Comparison of ENCODE assay signal across 19 cellular contexts in genomic region chr18:44939037-44939665, GRCh38.
A peak's percentile ranks its signal among the peaks of the same experiment; 100 is the strongest.
DNase-seq lines count a peak whose midpoint lies in the region; ATAC-seq, FAIRE-seq and TF ChIP-seq lines count a peak whose summit lies in the region.
"Had no signal": no experiment of that assay in that cellular context is flagged by ENCODE, and none has a peak within 500 bp of the region (broad histone marks: within the 10 kb centered on the region; RNA-seq: fewer than 3 reads in every experiment).

No MANE protein-coding gene starts in this region.

- H3K9me3 Mint-ChIP-seq in astrocyte (ENCODE audit: unreplicated experiment) = peaks cover 5% of the 10 kb centered on the region
- no peaks in the 10 kb centered on the region for H3K9me3 Mint-ChIP-seq in stimulated activated effector memory CD8-positive, alpha-beta T cell treated with anti-CD3 and anti-CD28 coated beads, Interleukin-12 subunit alpha, Interleukin-12 subunit beta, amount 100 ng/mL, for 72 hours
- no peaks in the 10 kb centered on the region for H3K9me3 Mint-ChIP-seq in activated CD4-positive, alpha-beta memory T cell treated with anti-CD3 and anti-CD28 coated beads for 36 hours
- H3K9me3 Mint-ChIP-seq: activated T-helper 17 cell treated with anti-CD3 and anti-CD28 coated beads, Interleukin-2, amount 50 U/mL, for 72 hours had no signal

- H3K27me3 ChIP-seq in astrocyte (ENCODE audit: insufficient read depth, low read length) = no peaks in the 10 kb centered on the region
- H3K27me3 ChIP-seq: BE2C, brain microvascular endothelial cell, right lobe of liver, tibial artery had no signal

- TF ChIP-seq CTCF in astrocyte (IDR thresholded peaks at IDR 0.05; ENCODE audit: insufficient read depth, low read depth, low read length) = no peak

- POLR2A ChIA-PET in activated CD4-positive, alpha-beta memory T cell treated with anti-CD3 and anti-CD28 coated beads for 36 hours (lab: Charles Lee) = no interaction called here

- peaks cover 2% of the 10 kb centered on the region for H3K27me3 Mint-ChIP-seq in astrocyte (ENCODE audit: low read depth, unreplicated experiment)
- H3K27me3 Mint-ChIP-seq in activated CD4-positive, alpha-beta memory T cell treated with anti-CD3 and anti-CD28 coated beads for 36 hours = peaks cover 18% of the 10 kb centered on the region

- H3K79me2 ChIP-seq in astrocyte (ENCODE audit: insufficient read depth, low read length) = no peaks in the 10 kb centered on the region

- ATAC-seq in stimulated activated effector memory CD8-positive, alpha-beta T cell treated with anti-CD3 and anti-CD28 coated beads, Interleukin-12 subunit alpha, Interleukin-12 subunit beta, amount 100 ng/mL, for 72 hours = peak; percentile 64
- ATAC-seq: activated T-helper 17 cell treated with anti-CD3 and anti-CD28 coated beads, Interleukin-2, amount 50 U/mL, for 72 hours had no signal

- intact Hi-C loops in cardiac septum (cut with DNase I) = no loop called here
- intact Hi-C loops in activated CD4-positive, alpha-beta memory T cell treated with anti-CD3 and anti-CD28 coated beads for 36 hours (cut with micrococcal nuclease) = no loop called here

- H4K20me1 ChIP-seq in astrocyte (ENCODE audit: insufficient read depth, low read length) = no peaks in the 10 kb centered on the region

- no peak overlapping the region for H3K27ac Mint-ChIP-seq in astrocyte (ENCODE audit: unreplicated experiment)
- H3K27ac Mint-ChIP-seq in stimulated activated effector memory CD8-positive, alpha-beta T cell treated with anti-CD3 and anti-CD28 coated beads, Interleukin-12 subunit alpha, Interleukin-12 subunit beta, amount 100 ng/mL, for 72 hours = no peak overlapping the region
- no peak overlapping the region for H3K27ac Mint-ChIP-seq in activated CD4-positive, alpha-beta memory T cell treated with anti-CD3 and anti-CD28 coated beads for 36 hours
- H3K27ac Mint-ChIP-seq: activated naive CD8-positive, alpha-beta T cell treated with anti-CD3 and anti-CD28 coated beads, Interleukin-2, amount 10 ng/mL, durations not matched to agents 7 days and 5 days; activated T-helper 17 cell treated with anti-CD3 and anti-CD28 coated beads, Interleukin-2, amount 50 U/mL, for 72 hours had no signal

- H3K36me3 Mint-ChIP-seq in astrocyte (ENCODE audit: low read depth, unreplicated experiment) = peaks cover 3% of the 10 kb centered on the region
- no peaks in the 10 kb centered on the region for H3K36me3 Mint-ChIP-seq in stimulated activated effector memory CD8-positive, alpha-beta T cell treated with anti-CD3 and anti-CD28 coated beads, Interleukin-12 subunit alpha, Interleukin-12 subunit beta, amount 100 ng/mL, for 72 hours
- no peaks in the 10 kb centered on the region for H3K36me3 Mint-ChIP-seq in activated CD4-positive, alpha-beta memory T cell treated with anti-CD3 and anti-CD28 coated beads for 36 hours
- H3K36me3 Mint-ChIP-seq: activated naive CD8-positive, alpha-beta T cell treated with anti-CD3 and anti-CD28 coated beads, Interleukin-2, amount 10 ng/mL, durations not matched to agents 7 days and 5 days had no signal

- H2AFZ ChIP-seq in astrocyte (ENCODE audit: low read depth, low read length) = no peak overlapping the region

- no peak overlapping the region for H3K9ac ChIP-seq in astrocyte (ENCODE audit: low read length)

- H3K4me3 ChIP-seq in astrocyte (ENCODE audit: insufficient read depth, low read depth, low read length) = no peak overlapping the region
- H3K4me3 ChIP-seq: right lobe of liver, tibial artery had no signal

- H3K9me3 ChIP-seq in astrocyte (ENCODE audit: insufficient read depth, low read depth, low read length) = no peaks in the 10 kb centered on the region
- H3K9me3 ChIP-seq: BE2C, Caco-2, right lobe of liver, tibial artery had no signal

- H3K4me1 ChIP-seq in astrocyte (ENCODE audit: insufficient read depth, low read length) = peaks cover 8% of the 10 kb centered on the region
- H3K4me1 ChIP-seq: BE2C, Caco-2 had no signal

- no peak overlapping the region for H3K4me2 ChIP-seq in astrocyte (ENCODE audit: low read length)

- peaks cover 13% of the 10 kb centered on the region for H3K4me1 Mint-ChIP-seq in astrocyte (ENCODE audit: low read depth, unreplicated experiment)
- H3K4me1 Mint-ChIP-seq in stimulated activated effector memory CD8-positive, alpha-beta T cell treated with anti-CD3 and anti-CD28 coated beads, Interleukin-12 subunit alpha, Interleukin-12 subunit beta, amount 100 ng/mL, for 72 hours = peaks cover 13% of the 10 kb centered on the region
- H3K4me1 Mint-ChIP-seq in activated CD4-positive, alpha-beta memory T cell treated with anti-CD3 and anti-CD28 coated beads for 36 hours (ENCODE audit: low read depth) = no peaks in the 10 kb centered on the region
- H3K4me1 Mint-ChIP-seq: activated naive CD8-positive, alpha-beta T cell treated with anti-CD3 and anti-CD28 coated beads, Interleukin-2, amount 10 ng/mL, durations not matched to agents 7 days and 5 days; activated T-helper 17 cell treated with anti-CD3 and anti-CD28 coated beads, Interleukin-2, amount 50 U/mL, for 72 hours had no signal

- FAIRE-seq in astrocyte (lab: Jason Lieb, UNC) = peak; percentile 32
- FAIRE-seq: frontal cortex, HTR-8/SVneo had no signal

- H3K36me3 ChIP-seq in astrocyte (ENCODE audit: insufficient read depth, low read length) = no peaks in the 10 kb centered on the region
- H3K36me3 ChIP-seq: BE2C, brain microvascular endothelial cell, right lobe of liver had no signal

- peak; percentile 6 for DNase-seq in NCI-H226
- no peak for DNase-seq in astrocyte (ENCODE audit: low read depth)
- DNase-seq in islet precursor cell = peak; percentile 15
- DNase-seq in stimulated activated effector memory CD8-positive, alpha-beta T cell treated with anti-CD3 and anti-CD28 coated beads, Interleukin-12 subunit alpha, Interleukin-12 subunit beta, amount 100 ng/mL, for 72 hours (ENCODE audit: low spot score in 2 of 2) = no peak
- DNase-seq in cardiac septum (ENCODE audit: low spot score) = no peak
- no peak for DNase-seq in activated CD4-positive, alpha-beta memory T cell treated with anti-CD3 and anti-CD28 coated beads for 36 hours
- no peak for DNase-seq in NCI-H187 treated with DMSO at 0.1 percent for 48 hours (lab: John Stamatoyannopoulos, UW)
- DNase-seq: activated naive CD8-positive, alpha-beta T cell treated with anti-CD3 and anti-CD28 coated beads, Interleukin-2, amount 10 ng/mL, durations not matched to agents 7 days and 5 days; brain microvascular endothelial cell; Caco-2; NCI-H2107; right lobe of liver; stimulated activated naive CD4-positive, alpha-beta T cell; tibial artery had no signal

- H3K4me3 Mint-ChIP-seq in astrocyte (ENCODE audit: unreplicated experiment) = no peak overlapping the region
- H3K4me3 Mint-ChIP-seq in stimulated activated effector memory CD8-positive, alpha-beta T cell treated with anti-CD3 and anti-CD28 coated beads, Interleukin-12 subunit alpha, Interleukin-12 subunit beta, amount 100 ng/mL, for 72 hours = no peak overlapping the region
- no peak overlapping the region for H3K4me3 Mint-ChIP-seq in activated CD4-positive, alpha-beta memory T cell treated with anti-CD3 and anti-CD28 coated beads for 36 hours
- H3K4me3 Mint-ChIP-seq: activated naive CD8-positive, alpha-beta T cell treated with anti-CD3 and anti-CD28 coated beads, Interleukin-2, amount 10 ng/mL, durations not matched to agents 7 days and 5 days; activated T-helper 17 cell treated with anti-CD3 and anti-CD28 coated beads, Interleukin-2, amount 50 U/mL, for 72 hours had no signal

- H3K27ac ChIP-seq in astrocyte (ENCODE audit: low read depth, low read length) = no peak overlapping the region
- H3K27ac ChIP-seq: brain microvascular endothelial cell, epithelial cell of prostate, right lobe of liver, tibial artery had no signal

- CTCF ChIA-PET in activated CD4-positive, alpha-beta memory T cell treated with anti-CD3 and anti-CD28 coated beads for 36 hours (lab: Charles Lee) = no interaction called here

Comparison
In these comparisons a context has a peak if more than half of its experiments do, and no peak if none do; other contexts are left out.
1. DNase-seq: peak in NCI-H226 (single experiment) and islet precursor cell (single experiment); none in astrocyte (single experiment), stimulated activated effector memory CD8-positive, alpha-beta T cell treated with anti-CD3 and anti-CD28 coated beads, Interleukin-12 subunit alpha, Interleukin-12 subunit beta, amount 100 ng/mL, for 72 hours (0 of 2), cardiac septum (single experiment), activated CD4-positive, alpha-beta memory T cell treated with anti-CD3 and anti-CD28 coated beads for 36 hours (single experiment) and NCI-H187 treated with DMSO at 0.1 percent for 48 hours (single experiment).